In genomic region chr5:169474226-169474625, GRCh38 we compare ENCODE assay signal across 34 cellular contexts.
DNase-seq lines count a peak whose midpoint lies in the region; ATAC-seq, FAIRE-seq and TF ChIP-seq lines count a peak whose summit lies in the region.
"Had no signal": no experiment of that assay in that cellular context is flagged by ENCODE, and none has a peak within 500 bp of the region (broad histone marks: within the 10 kb centered on the region; RNA-seq: fewer than 3 reads in every experiment).

No MANE protein-coding gene starts in this region.

- RAD21 ChIA-PET in GM12878 (lab: Charles Lee; ENCODE audit: unreplicated experiment) = no interaction called here

- H3K27me3 ChIP-seq in H9 (ENCODE audit: insufficient read depth, low read length) = no peaks in the 10 kb centered on the region
- peaks cover 28% of the 10 kb centered on the region for H3K27me3 ChIP-seq in PC-3 (ENCODE audit: low read length)
- no peaks in the 10 kb centered on the region; a peak in 1 of 4 replicates for H3K27me3 ChIP-seq in GM12878 (replicated peaks in 1 of 2; ENCODE audit: control insufficient read depth in 2 of 2, insufficient read depth in 2 of 2, low read length in 1 of 2)
- no peaks in the 10 kb centered on the region for H3K27me3 ChIP-seq in lower lobe of right lung (ENCODE audit: low read depth)
- H3K27me3 ChIP-seq: BLaER1 treated with 17β-estradiol and CSF1 and Interleukin-3, amounts not matched to agents 10 nM and 100 nM; esophagus squamous epithelium; hepatocyte; ovary had no signal

- H4K8ac ChIP-seq in H9 (replicated peaks; ENCODE audit: insufficient read length, low read depth, low read length) = no peak overlapping the region

- H3K9ac ChIP-seq in H9 (ENCODE audit: extremely low read depth, insufficient read length, low read length) (no peak overlapping the region), PC-3 (ENCODE audit: low read length) (no peak overlapping the region), GM12878 (ENCODE audit: control insufficient read depth, insufficient read depth, low read length) (no peak overlapping the region)
- H3K9ac ChIP-seq: BLaER1 treated with 17β-estradiol and CSF1 and Interleukin-3, amounts not matched to agents 10 nM and 100 nM; GM23248 had no signal

- H3K4me2 ChIP-seq in H9 (ENCODE audit: insufficient read depth, insufficient read length, low read length) (no peak overlapping the region), PC-3 (ENCODE audit: low read length) (no peak overlapping the region), GM12878 (ENCODE audit: control insufficient read depth, insufficient read depth) (no peak overlapping the region)
- H3K4me2 ChIP-seq: BLaER1 treated with 17β-estradiol and CSF1 and Interleukin-3, amounts not matched to agents 10 nM and 100 nM; hepatocyte had no signal

- no peaks in the 10 kb centered on the region for H3K9me2 ChIP-seq in PC-3 (replicated peaks; ENCODE audit: low read length)

- H3K27ac ChIP-seq in H9 (ENCODE audit: insufficient read length, low read depth, low read length) = no peak overlapping the region
- no peak overlapping the region for H3K27ac ChIP-seq in PC-3 (ENCODE audit: low read length)
- no peak overlapping the region for H3K27ac ChIP-seq in GM12878 (ENCODE audit: control insufficient read depth, insufficient read depth)
- no peak overlapping the region for H3K27ac ChIP-seq in lower lobe of right lung
- H3K27ac ChIP-seq: BLaER1 treated with 17β-estradiol and CSF1 and Interleukin-3, amounts not matched to agents 10 nM and 100 nM; esophagus squamous epithelium; GM23248; hepatocyte; ovary; SK-N-MC; skin epidermis had no signal

- POLR2A ChIA-PET in PC-3 (lab: Charles Lee; ENCODE audit: unreplicated experiment) = no interaction called here
- POLR2A ChIA-PET in GM12878 (lab: Charles Lee) = no interaction called here

- CTCF ChIA-PET in PC-3 (lab: Charles Lee) (interaction anchor here (0.7 kb wide), 1 partner anchor 226 kb away, joined by 3 read pairs; no protein-coding TSS in a partner anchor), GM12878 (lab: Yijun Ruan, JAX) (interaction anchor here (0.8 to 1.0 kb wide), 2 partner anchors 12 to 107 kb away, joined by 3 read pairs; no protein-coding TSS in a partner anchor)

- no peak overlapping the region for H2AFZ ChIP-seq in H9 (ENCODE audit: low read length)
- H2AFZ ChIP-seq in PC-3 (ENCODE audit: low read length) = no peak overlapping the region
- H2AFZ ChIP-seq in GM12878 (ENCODE audit: control insufficient read depth, low read depth, low read length) = no peak overlapping the region
- H2AFZ ChIP-seq: GM23248, hepatocyte had no signal

- TF ChIP-seq EP300 in GM12878 (IDR thresholded peaks at IDR 0.05; ENCODE audit: borderline replicate concordance in 1 of 2, control insufficient read depth in 1 of 2, low read depth in 2 of 2, low read length in 2 of 2) = no peak

- H3K4me1 ChIP-seq in H9 (ENCODE audit: insufficient read depth, low read length) = no peaks in the 10 kb centered on the region
- H3K4me1 ChIP-seq in PC-3 (ENCODE audit: insufficient read depth, low read length) = no peaks in the 10 kb centered on the region
- no peaks in the 10 kb centered on the region for H3K4me1 ChIP-seq in GM12878 (ENCODE audit: control insufficient read depth, insufficient read depth, low read length)
- H3K4me1 ChIP-seq in lower lobe of right lung = no peaks in the 10 kb centered on the region
- H3K4me1 ChIP-seq: BLaER1 treated with 17β-estradiol and CSF1 and Interleukin-3, amounts not matched to agents 10 nM and 100 nM; esophagus squamous epithelium had no signal

- FAIRE-seq in GM12878 (lab: Jason Lieb, UNC) = no peak
- FAIRE-seq: frontal cortex, HepG2 had no signal

- no peak overlapping the region for H2BK12ac ChIP-seq in H9 (ENCODE audit: insufficient read length, low read depth, low read length)

- in situ Hi-C loops in GM12878 (cut with MboI) = no loop called here

- H3K9me3 Mint-ChIP-seq in H9 (peaks cover 10 to 18% of the 10 kb centered on the region in 2 experiments; a peak in 3 of 5 replicates), nephron progenitor cell (peaks cover 33% of the 10 kb centered on the region)
- H3K9me3 Mint-ChIP-seq: activated T-cell treated with anti-CD3 and anti-CD28 coated beads, Interleukin-2, amount 50 U/mL, for 72 hours; central memory CD8-positive, alpha-beta T cell had no signal

- no peak overlapping the region for H3K4me3 ChIP-seq in PC-3 (ENCODE audit: low read length)
- no peak overlapping the region for H3K4me3 ChIP-seq in GM12878
- H3K4me3 ChIP-seq in lower lobe of right lung = no peak overlapping the region
- H3K4me3 ChIP-seq: BLaER1 treated with 17β-estradiol and CSF1 and Interleukin-3, amounts not matched to agents 10 nM and 100 nM; esophagus squamous epithelium; GM23248; hepatocyte; lung; ovary; SK-N-MC; skin epidermis had no signal

- H3K79me2 ChIP-seq in H9 (ENCODE audit: insufficient read depth, low read length) (no peaks in the 10 kb centered on the region), PC-3 (ENCODE audit: low read length) (no peaks in the 10 kb centered on the region), GM12878 (ENCODE audit: control insufficient read depth, insufficient read depth, low read length) (no peaks in the 10 kb centered on the region)
- H3K79me2 ChIP-seq: hepatocyte had no signal

- H3K9me3 ChIP-seq in H9 (ENCODE audit: control insufficient read depth, low read depth, low read length) = no peaks in the 10 kb centered on the region
- no peaks in the 10 kb centered on the region for H3K9me3 ChIP-seq in PC-3 (ENCODE audit: low read length)
- H3K9me3 ChIP-seq in GM12878 (replicated peaks; ENCODE audit: control insufficient read depth, insufficient read depth, low read length) = no peaks in the 10 kb centered on the region
- no peaks in the 10 kb centered on the region for H3K9me3 ChIP-seq in lower lobe of right lung
- H3K9me3 ChIP-seq: esophagus squamous epithelium, ovary had no signal

- no peaks in the 10 kb centered on the region for H3F3A ChIP-seq in PC-3 (ENCODE audit: low read length, unreplicated experiment)

- H3K18ac ChIP-seq in H9 (ENCODE audit: insufficient read length, low read depth, low read length) = no peak overlapping the region

- no peak overlapping the region for H3K14ac ChIP-seq in H9 (ENCODE audit: insufficient read depth, low read length)

- SMC1A ChIA-PET in GM12878 (lab: Charles Lee; ENCODE audit: uncharacterized antibody, unreplicated experiment) = no interaction called here

- DNase-seq in H9 (no peak), PC-3 (no peak), GM12878 (ENCODE audit: low read depth, low spot score) (no peak), nephron progenitor cell (no peak), lower lobe of right lung (no peak), head of caudate nucleus (no peak), SK-N-DZ (ENCODE audit: low spot score) (no peak), NCI-H146 treated with DMSO at 0.1 percent for 48 hours (lab: John Stamatoyannopoulos, UW; ENCODE audit: unreplicated experiment) (no peak)
- DNase-seq: activated CD4-positive, alpha-beta T cell treated with anti-CD3 and anti-CD28 coated beads, Interleukin-2, amount 50 U/mL, for 48 hours; activated T-cell treated with anti-CD3 and anti-CD28 coated beads, Interleukin-2, amount 50 U/mL, for 72 hours; dermis blood vessel endothelial cell; DMS53; esophagus squamous epithelium; GM23248; NCI-H1436; NCI-H2081 treated with DMSO at 0.1 percent for 48 hours; NCI-H2227 treated with DMSO at 0.1 percent for 48 hours; NCI-H526 treated with DMSO at 0.1 percent for 48 hours; ovary; RPMI8226; substantia nigra; T-helper 2 cell; trophoblast cell had no signal

- H3K23ac ChIP-seq in H9 (ENCODE audit: insufficient read length, low read depth, low read length) = no peak overlapping the region

- H3K4me3 Mint-ChIP-seq in H9 (no peak overlapping the region), nephron progenitor cell (no peak overlapping the region)
- H3K4me3 Mint-ChIP-seq: activated T-cell treated with anti-CD3 and anti-CD28 coated beads, Interleukin-2, amount 50 U/mL, for 72 hours; central memory CD8-positive, alpha-beta T cell; nephron; stimulated activated memory B cell treated with anti-CD40 and anti-IgM and Interleukin-4, amounts not matched to agents 10 μg/mL and 1 μg/mL and 100 μg/mL, for 72 hours had no signal

- H3K36me3 ChIP-seq in PC-3 (ENCODE audit: low read depth, low read length) = no peaks in the 10 kb centered on the region
- no peaks in the 10 kb centered on the region for H3K36me3 ChIP-seq in GM12878 (ENCODE audit: control insufficient read depth in 2 of 2, insufficient read depth in 2 of 2, low read length in 1 of 2)
- H3K36me3 ChIP-seq in lower lobe of right lung = no peaks in the 10 kb centered on the region
- H3K36me3 ChIP-seq: BLaER1 treated with 17β-estradiol and CSF1 and Interleukin-3, amounts not matched to agents 10 nM and 100 nM; esophagus squamous epithelium; ovary had no signal

- H3K27me3 Mint-ChIP-seq in H9 (ENCODE audit: low read depth) (peaks cover 1% of the 10 kb centered on the region; the same call in 1 of the 2 replicates), nephron progenitor cell (ENCODE audit: low read depth, poor library complexity) (peaks cover 10% of the 10 kb centered on the region)

- H2BK20ac ChIP-seq in H9 (ENCODE audit: low read depth, low read length, poor library complexity, severe bottlenecking) = no peak overlapping the region

- intact Hi-C loops in PC-3 (cut with micrococcal nuclease) (loop anchor here (2.0 kb wide), 1 partner anchor 107 kb away; no protein-coding TSS in a partner anchor), GM12878 (cut with micrococcal nuclease; ENCODE audit: unreplicated experiment) (no loop called here), lower lobe of right lung (cut with DNase I) (no loop called here), head of caudate nucleus (cut with DNase I) (no loop called here)

- no CpG with 5 or more reads among the region's 3 CpGs for WGBS in H9 (ENCODE audit: extremely low coverage, insufficient read length, low lambda C conversion rate)
- WGBS in GM12878 (ENCODE audit: insufficient coverage, insufficient replicate concordance, low lambda C conversion rate, missing lambda C conversion rate) = 3% methylated on average over 3 of the region's 3 CpGs

- no peak for TF ChIP-seq POLR2A in GM12878 (IDR thresholded peaks at IDR 0.05; ENCODE audit: low read depth, low read length)

- H2BK5ac ChIP-seq in H9 (ENCODE audit: insufficient read length, low read length) = no peak overlapping the region

- no peaks in the 10 kb centered on the region for H3K23me2 ChIP-seq in H9 (ENCODE audit: insufficient read length, low read depth, low read length, poor library complexity, severe bottlenecking)

- no peak overlapping the region for H4K91ac ChIP-seq in H9 (ENCODE audit: insufficient read length, low read depth, low read length)

- H3K36me3 Mint-ChIP-seq in H9 (ENCODE audit: insufficient read depth in 1 of 3, low read depth in 3 of 3) (peaks cover 3 to 16% (median 6%) of the 10 kb centered on the region in 3 experiments; a peak in 6 of 7 replicates), nephron progenitor cell (ENCODE audit: low read depth) (no peaks in the 10 kb centered on the region)
- H3K36me3 Mint-ChIP-seq: stimulated activated memory B cell treated with anti-CD40 and anti-IgM and Interleukin-4, amounts not matched to agents 10 μg/mL and 1 μg/mL and 100 μg/mL, for 72 hours had no signal

- H2BK120ac ChIP-seq in H9 (ENCODE audit: low read depth, low read length, poor library complexity, severe bottlenecking) = no peak overlapping the region

- H4K20me1 ChIP-seq in H9 (ENCODE audit: control insufficient read depth, insufficient read depth, insufficient read length) (no peaks in the 10 kb centered on the region), PC-3 (ENCODE audit: low read length) (no peaks in the 10 kb centered on the region), GM12878 (ENCODE audit: control insufficient read depth, insufficient read depth) (no peaks in the 10 kb centered on the region)
- H4K20me1 ChIP-seq: BLaER1 treated with 17β-estradiol and CSF1 and Interleukin-3, amounts not matched to agents 10 nM and 100 nM had no signal

- H3K4me1 Mint-ChIP-seq in H9 = peaks cover 23 to 27% of the 10 kb centered on the region in 2 experiments
- H3K4me1 Mint-ChIP-seq in nephron progenitor cell = no peaks in the 10 kb centered on the region
- H3K4me1 Mint-ChIP-seq: central memory CD8-positive, alpha-beta T cell; nephron; stimulated activated memory B cell treated with anti-CD40 and anti-IgM and Interleukin-4, amounts not matched to agents 10 μg/mL and 1 μg/mL and 100 μg/mL, for 72 hours had no signal

- H3K56ac ChIP-seq in H9 (ENCODE audit: insufficient read length, low read depth, low read length) = no peak overlapping the region

- BruUV-seq in PC-3 (replicated peaks; lab: Mats Ljungman, UMichigan) (no TSS peak), GM12878 (replicated peaks; lab: Mats Ljungman, UMichigan) (no TSS peak)

- no peaks in the 10 kb centered on the region for H3K79me1 ChIP-seq in H9 (ENCODE audit: insufficient read depth, low read depth, low read length, poor library complexity, severe bottlenecking)

- TF ChIP-seq RAD21 in GM12878 (IDR thresholded peaks at IDR 0.05; ENCODE audit: insufficient read depth, low read depth, low read length) = peak; percentile 42; the same call in 1 of the 2 replicates

- TF ChIP-seq CTCF in H9 (conservative IDR thresholded peaks at IDR 0.05) = 0 out of 3 replicates have a peak, but pooled peaks have one; percentile 22
- TF ChIP-seq CTCF in PC-3 (conservative IDR thresholded peaks at IDR 0.05; ENCODE audit: low read depth, low read length) = peak; percentile 28; the same call in 1 of the 2 replicates
- peak; percentile 5 to 32 (median 12); a peak in 2 of 6 replicates for TF ChIP-seq CTCF in GM12878 (IDR thresholded peaks at IDR 0.05 in 2 of 3, conservative IDR thresholded peaks at IDR 0.05 in 1 of 3; ENCODE audit: control insufficient read depth in 2 of 3, extremely low read depth in 1 of 3, insufficient read depth in 1 of 3, low read depth in 3 of 3, low read length in 3 of 3)
- TF ChIP-seq CTCF in nephron progenitor cell (IDR thresholded peaks at IDR 0.05) = no peak
- TF ChIP-seq CTCF in lower lobe of right lung (IDR thresholded peaks at IDR 0.05) = no peak

- H3K27ac Mint-ChIP-seq in H9 (no peak overlapping the region), nephron progenitor cell (peak overlapping the region; percentile 6)
- H3K27ac Mint-ChIP-seq: activated T-cell treated with anti-CD3 and anti-CD28 coated beads, Interleukin-2, amount 50 U/mL, for 72 hours; nephron; stimulated activated memory B cell treated with anti-CD40 and anti-IgM and Interleukin-4, amounts not matched to agents 10 μg/mL and 1 μg/mL and 100 μg/mL, for 72 hours had no signal

- H4K5ac ChIP-seq in H9 (ENCODE audit: insufficient read length, low read depth, low read length) = no peak overlapping the region

- H3T11ph ChIP-seq in H9 (ENCODE audit: low read length) = no peak overlapping the region

- H2AK5ac ChIP-seq in H9 (ENCODE audit: insufficient read length, low read length) = no peak overlapping the region

- ATAC-seq in PC-3 (peak; percentile 54; the same call in 1 of the 2 replicates), GM12878 (no peak), lower lobe of right lung (no peak)
- ATAC-seq: activated CD4-positive, CD25-positive, alpha-beta regulatory T cell treated with anti-CD3 and anti-CD28 coated beads, Interleukin-2, amount 50 U/mL, for 24 hours; activated T-cell treated with anti-CD3 and anti-CD28 coated beads, Interleukin-2, amount 50 U/mL, for 72 hours; HepG2; stimulated activated memory B cell treated with anti-CD40 and anti-IgM and Interleukin-4, amounts not matched to agents 10 μg/mL and 1 μg/mL and 100 μg/mL, for 72 hours had no signal

- no peak overlapping the region for H3K4ac ChIP-seq in H9 (ENCODE audit: low read depth, low read length)

- H2BK15ac ChIP-seq in H9 (ENCODE audit: low read depth, low read length) = no peak overlapping the region

Comparison
In these comparisons a context has a peak if more than half of its experiments do, and no peak if none do; other contexts are left out.
1. CTCF ChIP-seq: peak in H9 (single experiment), PC-3 (single experiment) and GM12878 (3 of 3); none in nephron progenitor cell (single experiment) and lower lobe of right lung (single experiment).